Comparison of ENCODE assay signal across 18 cellular contexts in the genomic region with DNA sequence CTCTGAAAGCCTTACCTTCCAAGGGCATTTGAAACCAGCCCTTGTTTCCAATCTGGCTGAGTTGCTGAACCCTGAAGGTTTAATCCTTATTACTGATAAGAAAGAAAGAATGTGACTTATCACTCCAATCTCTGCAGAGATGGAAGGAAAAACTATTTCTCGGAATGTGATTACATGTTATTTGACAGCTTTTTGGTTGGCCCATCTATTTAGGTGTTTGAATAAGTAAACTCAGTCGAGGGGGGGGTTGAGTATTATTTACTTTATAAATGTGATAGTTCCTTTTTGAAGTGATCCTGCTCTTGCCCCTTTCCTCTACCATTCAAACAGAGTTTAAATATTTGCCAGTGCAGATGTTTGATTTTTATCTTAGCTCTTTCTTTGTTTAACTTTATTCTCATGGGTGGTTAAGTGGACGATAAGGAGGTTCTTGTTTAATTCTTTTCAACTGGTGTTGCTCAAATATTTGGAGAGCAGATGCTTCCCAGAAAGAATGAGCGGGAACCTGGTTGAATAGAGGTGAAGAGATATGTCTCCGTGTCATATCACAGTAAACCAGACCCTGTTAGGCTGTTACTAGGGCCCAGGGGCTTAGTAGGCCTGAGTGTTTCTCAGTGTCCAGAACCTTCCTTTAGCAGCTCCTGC.
A peak's percentile ranks its signal among the peaks of the same experiment; 100 is the strongest.
DNase-seq lines count a peak whose midpoint lies in the region; ATAC-seq, FAIRE-seq and TF ChIP-seq lines count a peak whose summit lies in the region.
"Had no signal": no experiment of that assay in that cellular context is flagged by ENCODE, and none has a peak within 500 bp of the region (broad histone marks: within the 10 kb centered on the region; RNA-seq: fewer than 3 reads in every experiment).

No MANE protein-coding gene starts in this region.

- DNase-seq in DMS53 (lab: John Stamatoyannopoulos, UW) (peak; percentile 65), LoVo (ENCODE audit: low spot score) (peak; percentile 6), endodermal cell (peak; percentile 71), pancreas (no peak), HT-29 (ENCODE audit: low spot score) (no peak), superior temporal gyrus (ENCODE audit: extremely low spot score) (no peak), MM.1S (no peak)
- DNase-seq: activated CD4-positive, alpha-beta T cell treated with anti-CD3 and anti-CD28 coated beads for 48 hours; activated CD8-positive, alpha-beta memory T cell treated with anti-CD3 and anti-CD28 coated beads, Interleukin-2, amount 50 U/mL, for 4 hours; activated gamma-delta T cell; anterior cingulate cortex; GOT3; Karpas-422; NCI-H1417 treated with DMSO at 0.1 percent for 48 hours; NCI-H446; Peyer's patch; stimulated activated CD4-positive, alpha-beta T cell treated with anti-CD3 and anti-CD28 coated beads, Interleukin-2, amount 100 ng/mL, for 48 hours had no signal

- H3K9me3 Mint-ChIP-seq in endodermal cell: no peaks in the 10 kb centered on the region

- no peaks in the 10 kb centered on the region for H3K79me2 ChIP-seq in MM.1S (ENCODE audit: low read length)

- peaks cover 15% of the 10 kb centered on the region for H3K27me3 Mint-ChIP-seq in endodermal cell (ENCODE audit: insufficient read depth)

- FAIRE-seq in pancreas (lab: Jason Lieb, UNC): no peak
- FAIRE-seq: endometrium had no signal

- peaks cover 13% of the 10 kb centered on the region for H3K36me3 Mint-ChIP-seq in endodermal cell (ENCODE audit: low read depth)

- no peak overlapping the region for H3K4me2 ChIP-seq in MM.1S (ENCODE audit: low read depth, low read length)

- peaks cover 24% of the 10 kb centered on the region for H3K4me1 ChIP-seq in endodermal cell (ENCODE audit: control insufficient read depth, insufficient read depth, low read length)
- H3K4me1 ChIP-seq in pancreas: peaks cover 0 to 21% (median 10%) of the 10 kb centered on the region in 3 donors
- H3K4me1 ChIP-seq in MM.1S (ENCODE audit: low read length): no peaks in the 10 kb centered on the region
- H3K4me1 ChIP-seq: Peyer's patch had no signal

- H3F3A ChIP-seq in MM.1S (ENCODE audit: insufficient read depth, low read length): no peaks in the 10 kb centered on the region

- H3K27ac ChIP-seq in endodermal cell (ENCODE audit: low read depth, low read length) (peak overlapping the region; percentile 59), pancreas (peak overlapping the region in 2 of 4 donors; percentile 4 to 45), MM.1S (ENCODE audit: low read length) (no peak overlapping the region)
- H3K27ac ChIP-seq: Peyer's patch had no signal

- peak in 3 of 4 donors; percentile 24 to 54 (median 30) for ATAC-seq in pancreas

- H3K9ac ChIP-seq in endodermal cell (ENCODE audit: extremely low read depth, low read length, poor library complexity, severe bottlenecking) (peak overlapping the region; percentile 36), MM.1S (ENCODE audit: low read length) (no peak overlapping the region)

- TF ChIP-seq CTCF in endodermal cell (conservative IDR thresholded peaks at IDR 0.05): no peak
- no peak for TF ChIP-seq CTCF in pancreas (IDR thresholded peaks at IDR 0.05)
- no peak for TF ChIP-seq CTCF in MM.1S (IDR thresholded peaks at IDR 0.05; ENCODE audit: low read length)

- H3K27ac Mint-ChIP-seq in endodermal cell: peak overlapping the region; percentile 69

- H3K27me3 ChIP-seq in endodermal cell (ENCODE audit: control insufficient read depth, insufficient read depth, low read length, poor library complexity, severe bottlenecking) (no peaks in the 10 kb centered on the region), pancreas (no peaks in the 10 kb centered on the region), MM.1S (replicated peaks; ENCODE audit: insufficient read depth, low read length) (no peaks in the 10 kb centered on the region)
- H3K27me3 ChIP-seq: Peyer's patch had no signal

- WGBS in endodermal cell (ENCODE audit: insufficient coverage in 1 of 2, insufficient read length in 1 of 2), 2 experiments: 21 to 33% methylated on average over 3 to 5 of the region's 5 CpGs
- 33% methylated on average over 5 of the region's 5 CpGs for WGBS in pancreas, 2 donors

- intact Hi-C loops in pancreas (cut with DNase I): no loop called here

- H4K20me1 ChIP-seq in MM.1S (ENCODE audit: insufficient read depth, low read length): no peaks in the 10 kb centered on the region

- H3K4me1 Mint-ChIP-seq in endodermal cell: peaks cover 52% of the 10 kb centered on the region

- H3K4me3 ChIP-seq in endodermal cell (ENCODE audit: low read length) (no peak overlapping the region), pancreas (no peak overlapping the region), MM.1S (ENCODE audit: low read length) (no peak overlapping the region)
- H3K4me3 ChIP-seq: Peyer's patch had no signal

- H3K9me2 ChIP-seq in MM.1S (replicated peaks; ENCODE audit: insufficient read depth, low read length): no peaks in the 10 kb centered on the region

- H2AFZ ChIP-seq in MM.1S (ENCODE audit: low read length): no peak overlapping the region

- H3K9me3 ChIP-seq in endodermal cell (ENCODE audit: control insufficient read depth, low read length) (peaks cover 8% of the 10 kb centered on the region), pancreas (no peaks in the 10 kb centered on the region), MM.1S (replicated peaks; ENCODE audit: insufficient read depth, low read length) (no peaks in the 10 kb centered on the region)
- H3K9me3 ChIP-seq: Peyer's patch had no signal

- H3K36me3 ChIP-seq in endodermal cell (ENCODE audit: control insufficient read depth, insufficient read depth, low read length) (peaks cover 8% of the 10 kb centered on the region), pancreas (no peaks in the 10 kb centered on the region), MM.1S (replicated peaks; ENCODE audit: insufficient read depth, low read length) (no peaks in the 10 kb centered on the region)
- H3K36me3 ChIP-seq: Peyer's patch had no signal

- H3K4me3 Mint-ChIP-seq in endodermal cell: no peak overlapping the region

Comparison
In these comparisons a context has a peak if more than half of its experiments do, and no peak if none do; other contexts are left out.
1. DNase-seq: peak in DMS53 (single experiment), LoVo (single experiment) and endodermal cell (single experiment); none in pancreas (0 of 6), HT-29 (single experiment), superior temporal gyrus (single experiment) and MM.1S (single experiment).